7 cellular contexts compared by ENCODE assay signal in genomic region chr11:59429924-59430516, GRCh38. TPM values are rescaled to one million over a fixed set of nuclear protein-coding genes. Genes with fewer than 3 reads are reported as not detected.
A peak's percentile ranks its signal among the peaks of the same experiment; 100 is the strongest.
DNase-seq lines count a peak whose midpoint lies in the region; ATAC-seq and TF ChIP-seq lines count a peak whose summit lies in the region.

No MANE protein-coding gene starts in this region.

- H3K4me1 ChIP-seq in tibial nerve, result no peaks in the 10 kb centered on the region

- H3K9me3 ChIP-seq in tibial nerve, result no peaks in the 10 kb centered on the region

- no peak for TF ChIP-seq EP300 in tibial nerve (IDR thresholded peaks at IDR 0.05)

- no peak for TF ChIP-seq POLR2A in tibial nerve (IDR thresholded peaks at IDR 0.05)

- 64 to 67% methylated on average over 4 of the region's 4 CpGs for WGBS in tibial nerve, 2 donors

- no peak overlapping the region for H3K27ac ChIP-seq in tibial nerve

- H3K36me3 ChIP-seq in tibial nerve, result no peaks in the 10 kb centered on the region

- ATAC-seq in GM18868 (IDR thresholded peaks at IDR 0.05; ENCODE audit: unreplicated experiment), result peak; percentile 87
- ATAC-seq in HG03378 (IDR thresholded peaks at IDR 0.05; ENCODE audit: unreplicated experiment), result peak; percentile 81

- no peaks in the 10 kb centered on the region for H3K27me3 ChIP-seq in tibial nerve

- TF ChIP-seq CTCF in tibial nerve (IDR thresholded peaks at IDR 0.05), result peak; percentile 37 to 63 (median 52)

- DNase-seq in DMS153 (lab: John Stamatoyannopoulos, UW), result peak; percentile 65
- DNase-seq in NCI-H82 (lab: John Stamatoyannopoulos, UW), result peak; percentile 78
- peak; percentile 34 for DNase-seq in amniotic epithelial cell (ENCODE audit: low read depth)
- DNase-seq in kidney tubule cell (ENCODE audit: low spot score), result peak; percentile 53
- peak in 1 of 2 donors; percentile 69 for DNase-seq in tibial nerve (ENCODE audit: low spot score in 2 of 2)

- H3K4me3 ChIP-seq in tibial nerve, result no peak overlapping the region

RNA-seq across cellular contexts. Expression of gene OR5A2, which starts 3.8 kb away (rescaled TPM):
- total RNA-seq in tibial nerve, result not detected

RNA-seq across cellular contexts. Expression of gene OR5A1, which starts 6.2 kb away (rescaled TPM):
- not detected for total RNA-seq in tibial nerve

RNA-seq across cellular contexts. Expression of gene OR4D6, which starts 26.7 kb away (rescaled TPM):
- total RNA-seq in tibial nerve, result not detected

RNA-seq across cellular contexts. Expression of gene OR4D10, which starts 43.1 kb away (rescaled TPM):
- total RNA-seq in tibial nerve, result not detected
